In genomic region chr12:74066476-74066875, GRCh38 we compare ENCODE assay signal across 16 cellular contexts.
"Had no signal": no experiment of that assay in that cellular context is flagged by ENCODE, and none has a peak within 500 bp of the region (broad histone marks: within the 10 kb centered on the region; RNA-seq: fewer than 3 reads in every experiment).

No MANE protein-coding gene starts in this region.

- H3K36me3 ChIP-seq: spleen, tibial nerve had no signal

- DNase-seq: activated CD4-positive, alpha-beta T cell treated with anti-CD3 and anti-CD28 coated beads, Interleukin-2, amount 50 U/mL, for 1 hour; activated CD4-positive, CD25-positive, alpha-beta regulatory T cell; activated T-cell treated with anti-CD3 and anti-CD28 coated beads, Interleukin-2, amount 50 U/mL, for 1 hour; amniotic stem cell; effector memory CD8-positive, alpha-beta T cell; kidney glomerular epithelial cell; spleen; stimulated activated CD4-positive, alpha-beta T cell treated with anti-CD3 and anti-CD28 coated beads, Interleukin-1b, Interleukin-23, amount 100 ng/mL, for 48 hours; stimulated activated naive B cell treated with anti-CD40 and anti-IgM and Interleukin-4, amounts not matched to agents 10 μg/mL and 1 μg/mL and 100 μg/mL, for 72 hours had no signal

- H3K27me3 Mint-ChIP-seq: activated naive CD4-positive, alpha-beta T cell treated with anti-CD3 and anti-CD28 coated beads, Interleukin-2, amount 50 U/mL, for 24 hours; dendritic cell treated with granulocyte-macrophage colony-stimulating factor and Interleukin-4, amounts not matched to agents 40 ng/mL and 50 ng/mL, for 4 days; effector memory CD8-positive, alpha-beta T cell; stimulated activated naive B cell treated with anti-CD40 and anti-IgM and Interleukin-4, amounts not matched to agents 10 μg/mL and 1 μg/mL and 100 μg/mL, for 72 hours had no signal

- H3K79me2 ChIP-seq: hepatocyte had no signal

- H3K4me1 Mint-ChIP-seq: activated naive CD4-positive, alpha-beta T cell treated with anti-CD3 and anti-CD28 coated beads, Interleukin-2, amount 50 U/mL, for 24 hours; stimulated activated naive B cell treated with anti-CD40 and anti-IgM and Interleukin-4, amounts not matched to agents 10 μg/mL and 1 μg/mL and 100 μg/mL, for 72 hours had no signal

- H3K4me3 ChIP-seq: body of pancreas, hepatocyte, psoas muscle, spleen, tibial nerve had no signal

- H2AFZ ChIP-seq: hepatocyte had no signal

- H3K27me3 ChIP-seq: body of pancreas, hepatocyte, spleen, tibial nerve had no signal

- ATAC-seq: body of pancreas; effector memory CD8-positive, alpha-beta T cell; psoas muscle; sciatic nerve; stimulated activated naive B cell treated with anti-CD40 and anti-IgM and Interleukin-4, amounts not matched to agents 10 μg/mL and 1 μg/mL and 100 μg/mL, for 72 hours had no signal

- H3K36me3 Mint-ChIP-seq: activated naive CD4-positive, alpha-beta T cell treated with anti-CD3 and anti-CD28 coated beads, Interleukin-2, amount 50 U/mL, for 24 hours; stimulated activated naive B cell treated with anti-CD40 and anti-IgM and Interleukin-4, amounts not matched to agents 10 μg/mL and 1 μg/mL and 100 μg/mL, for 72 hours had no signal

- H3K4me1 ChIP-seq: body of pancreas, psoas muscle, spleen, tibial nerve had no signal

- H3K27ac Mint-ChIP-seq: activated naive CD4-positive, alpha-beta T cell treated with anti-CD3 and anti-CD28 coated beads, Interleukin-2, amount 50 U/mL, for 24 hours; dendritic cell treated with granulocyte-macrophage colony-stimulating factor and Interleukin-4, amounts not matched to agents 40 ng/mL and 50 ng/mL, for 4 days; effector memory CD8-positive, alpha-beta T cell; stimulated activated naive B cell treated with anti-CD40 and anti-IgM and Interleukin-4, amounts not matched to agents 10 μg/mL and 1 μg/mL and 100 μg/mL, for 72 hours had no signal

- H3K9me3 ChIP-seq: body of pancreas, psoas muscle had no signal

- H3K4me3 Mint-ChIP-seq: activated naive CD4-positive, alpha-beta T cell treated with anti-CD3 and anti-CD28 coated beads, Interleukin-2, amount 50 U/mL, for 24 hours; dendritic cell treated with granulocyte-macrophage colony-stimulating factor and Interleukin-4, amounts not matched to agents 40 ng/mL and 50 ng/mL, for 4 days; effector memory CD8-positive, alpha-beta T cell; stimulated activated naive B cell treated with anti-CD40 and anti-IgM and Interleukin-4, amounts not matched to agents 10 μg/mL and 1 μg/mL and 100 μg/mL, for 72 hours had no signal

- H3K9me3 Mint-ChIP-seq: activated naive CD4-positive, alpha-beta T cell treated with anti-CD3 and anti-CD28 coated beads, Interleukin-2, amount 50 U/mL, for 24 hours had no signal

- H3K27ac ChIP-seq: body of pancreas, hepatocyte, psoas muscle, spleen, tibial nerve had no signal

- H3K4me2 ChIP-seq: hepatocyte had no signal
